In genomic region chr17:19264681-19265080, GRCh38 we compare ENCODE assay signal across 13 cellular contexts. TPM values are rescaled to one million over a fixed set of nuclear protein-coding genes. Genes with fewer than 3 reads are reported as not detected.
A peak's percentile ranks its signal among the peaks of the same experiment; 100 is the strongest.
DNase-seq lines count a peak whose midpoint lies in the region; ATAC-seq and TF ChIP-seq lines count a peak whose summit lies in the region.
"Had no signal": no experiment of that assay in that cellular context is flagged by ENCODE, and none has a peak within 500 bp of the region (broad histone marks: within the 10 kb centered on the region; RNA-seq: fewer than 3 reads in every experiment).

No MANE protein-coding gene starts in this region.

- H3K27ac ChIP-seq in adrenal gland (peak overlapping the region in 3 of 5 donors; percentile 66 to 90 (median 81)), hepatocyte (peak overlapping the region; percentile 78), skeletal muscle tissue (ENCODE audit: low read depth, low read length) (peak overlapping the region; percentile 91)
- H3K27ac ChIP-seq: HL-60, neural progenitor cell had no signal

- H3K4me1 Mint-ChIP-seq in Caco-2 (ENCODE audit: low read depth, unreplicated experiment): peaks cover 33% of the 10 kb centered on the region

- CTCF ChIA-PET in Caco-2 (lab: Charles Lee): no interaction called here

- H3K36me3 Mint-ChIP-seq in Caco-2 (ENCODE audit: insufficient read depth, unreplicated experiment): peaks cover 12% of the 10 kb centered on the region

- no peaks in the 10 kb centered on the region for H3K9me3 Mint-ChIP-seq in Caco-2 (ENCODE audit: unreplicated experiment)
- H3K9me3 Mint-ChIP-seq: neural progenitor cell had no signal

- no peak for TF ChIP-seq POLR2A in adrenal gland (IDR thresholded peaks at IDR 0.05)

- POLR2A ChIA-PET in Caco-2 (lab: Charles Lee): no interaction called here

- H3K4me3 ChIP-seq in Caco-2 (ENCODE audit: low read depth, low read length) (no peak overlapping the region), adrenal gland (no peak overlapping the region), hepatocyte (no peak overlapping the region), skeletal muscle tissue (ENCODE audit: low read length in 3 of 3) (no peak overlapping the region)
- H3K4me3 ChIP-seq: MG63, neural progenitor cell had no signal

- H2AFZ ChIP-seq in hepatocyte: no peak overlapping the region
- H2AFZ ChIP-seq: neural progenitor cell had no signal

- H4K20me1 ChIP-seq in hepatocyte (ENCODE audit: insufficient read depth, poor library complexity, severe bottlenecking): peaks cover 19% of the 10 kb centered on the region

- H3K4me3 Mint-ChIP-seq in Caco-2 (ENCODE audit: unreplicated experiment): no peak overlapping the region
- H3K4me3 Mint-ChIP-seq: neural progenitor cell had no signal

- intact Hi-C loops in Caco-2 (cut with micrococcal nuclease; ENCODE audit: unreplicated experiment) (no loop called here), adrenal gland (cut with DNase I) (no loop called here)

- peaks cover 93% of the 10 kb centered on the region for H3K79me2 ChIP-seq in hepatocyte

- H3K27me3 Mint-ChIP-seq in Caco-2 (ENCODE audit: insufficient read depth, unreplicated experiment): no peaks in the 10 kb centered on the region

- H3K9ac ChIP-seq in skeletal muscle tissue (ENCODE audit: low read depth in 1 of 3, low read length in 3 of 3): peak overlapping the region in 2 of 3 donors; percentile 10 to 47
- H3K9ac ChIP-seq: neural progenitor cell had no signal

- peak overlapping the region; percentile 22 for H3K27ac Mint-ChIP-seq in Caco-2 (ENCODE audit: unreplicated experiment)
- H3K27ac Mint-ChIP-seq: neural progenitor cell had no signal

- no peaks in the 10 kb centered on the region for H3K9me2 ChIP-seq in hepatocyte (replicated peaks; ENCODE audit: insufficient read depth)

- WGBS in adrenal gland, 4 donors: 20 to 35% (median 26%) methylated on average over 6 of the region's 6 CpGs
- WGBS in hepatocyte (ENCODE audit: low lambda C conversion rate, missing lambda C conversion rate): 90% methylated on average over 6 of the region's 6 CpGs

- no TSS peak for BruUV-seq in Caco-2 (replicated peaks; lab: Mats Ljungman, UMichigan)

- H3K9me3 ChIP-seq in Caco-2 (no peaks in the 10 kb centered on the region), adrenal gland (replicated peaks in 1 of 3) (no peaks in the 10 kb centered on the region), hepatocyte (ENCODE audit: low read depth) (no peaks in the 10 kb centered on the region), skeletal muscle tissue (ENCODE audit: control insufficient read depth in 3 of 3, low read length in 3 of 3) (no peaks in the 10 kb centered on the region)
- H3K9me3 ChIP-seq: MG63 had no signal

- no peaks in the 10 kb centered on the region for H3K27me3 ChIP-seq in Caco-2 (replicated peaks; ENCODE audit: control insufficient read depth, insufficient read depth, low read length)
- no peaks in the 10 kb centered on the region for H3K27me3 ChIP-seq in adrenal gland
- H3K27me3 ChIP-seq in hepatocyte: no peaks in the 10 kb centered on the region
- no peaks in the 10 kb centered on the region for H3K27me3 ChIP-seq in skeletal muscle tissue (ENCODE audit: control insufficient read depth in 3 of 3, insufficient read depth in 3 of 3, low read length in 3 of 3)
- H3K27me3 ChIP-seq: MG63, neural progenitor cell had no signal

- H3K36me3 ChIP-seq in Caco-2 (ENCODE audit: control insufficient read depth, insufficient read depth, low read length): no peaks in the 10 kb centered on the region
- H3K36me3 ChIP-seq in adrenal gland (replicated peaks in 1 of 2): no peaks in the 10 kb centered on the region
- H3K36me3 ChIP-seq in hepatocyte (replicated peaks; ENCODE audit: insufficient read depth, low read depth): no peaks in the 10 kb centered on the region
- H3K36me3 ChIP-seq in skeletal muscle tissue (ENCODE audit: control insufficient read depth in 3 of 3, insufficient read depth in 3 of 3, low read length in 3 of 3): no peaks in the 10 kb centered on the region
- H3K36me3 ChIP-seq: MG63, neural progenitor cell had no signal

- H3K4me1 ChIP-seq in Caco-2 (peaks cover 20% of the 10 kb centered on the region), adrenal gland (replicated peaks in 1 of 2) (peaks cover 35 to 41% of the 10 kb centered on the region in 2 donors), hepatocyte (ENCODE audit: insufficient read depth) (peaks cover 30% of the 10 kb centered on the region), skeletal muscle tissue (ENCODE audit: control insufficient read depth in 3 of 3, insufficient read depth in 3 of 3, low read length in 3 of 3) (peaks cover 52 to 66% (median 60%) of the 10 kb centered on the region in 3 donors)

- TF ChIP-seq CTCF in Caco-2 (IDR thresholded peaks at IDR 0.05; ENCODE audit: insufficient read depth in 1 of 2, low read depth in 1 of 2, low read length in 1 of 2, severe bottlenecking in 1 of 2, unreplicated experiment in 1 of 2) (no peak), adrenal gland (IDR thresholded peaks at IDR 0.05) (no peak), hepatocyte (IDR thresholded peaks at IDR 0.05; ENCODE audit: poor library complexity) (no peak)

- DNase-seq in Caco-2 (no peak), adrenal gland (peak in 2 of 7 donors; percentile 13 to 32), hepatocyte (ENCODE audit: low spot score) (no peak), NCI-H524 (lab: John Stamatoyannopoulos, UW) (no peak), DMS114 treated with DMSO at 0.1 percent for 48 hours (lab: John Stamatoyannopoulos, UW; ENCODE audit: unreplicated experiment) (no peak), HT-29 (ENCODE audit: low spot score) (no peak)
- DNase-seq: activated naive CD4-positive, alpha-beta T cell treated with anti-CD3 and anti-CD28 coated beads, Interleukin-2, amount 50 U/mL, for 16 hours; MG63; NCI-H510A had no signal

- no peak for ATAC-seq in GM19324 (IDR thresholded peaks at IDR 0.05; ENCODE audit: low FRiP score, unreplicated experiment)

- H3K4me2 ChIP-seq in hepatocyte: no peak overlapping the region
- H3K4me2 ChIP-seq: neural progenitor cell had no signal

RNA-seq across cellular contexts. Expression of gene EPN2, which starts 27.5 kb away (rescaled TPM):
- total RNA-seq in Caco-2 (2022) (32.8 and 35.6 TPM in 2 replicates), adrenal gland (10 to 100 TPM; 16.0 to 53.8 (median 22.6) TPM), hepatocyte (19.0 and 19.9 TPM in 2 replicates), skeletal muscle tissue (18.3 TPM)
- polyA plus RNA-seq in adrenal gland (10 to 100 TPM; 12.0 to 24.6 (median 23.9) TPM), hepatocyte (35.9 and 48.2 TPM in 2 replicates)
- 16.8 and 18.1 TPM in 2 replicates for total RNA-seq in HT-29 (2014; rRNA removed; shearing (Covaris generic))
